Comparison of ENCODE assay signal across 1 cellular context in genomic region chr15:67024998-67025368, GRCh38.
TF ChIP-seq lines count a peak whose summit lies in the region.

No MANE protein-coding gene starts in this region.

TF ChIP-seq in SK-N-SH, 30 proteins besides CTCF, POLR2A, EP300 and RAD21 (continued from another document):
- TF ChIP-seq PBX3 (IDR thresholded peaks at IDR 0.05) (no peak), FOXJ3 (CRISPR knock-in tag; IDR thresholded peaks at IDR 0.05) (no peak)
- TF ChIP-seq, protein P1, sequence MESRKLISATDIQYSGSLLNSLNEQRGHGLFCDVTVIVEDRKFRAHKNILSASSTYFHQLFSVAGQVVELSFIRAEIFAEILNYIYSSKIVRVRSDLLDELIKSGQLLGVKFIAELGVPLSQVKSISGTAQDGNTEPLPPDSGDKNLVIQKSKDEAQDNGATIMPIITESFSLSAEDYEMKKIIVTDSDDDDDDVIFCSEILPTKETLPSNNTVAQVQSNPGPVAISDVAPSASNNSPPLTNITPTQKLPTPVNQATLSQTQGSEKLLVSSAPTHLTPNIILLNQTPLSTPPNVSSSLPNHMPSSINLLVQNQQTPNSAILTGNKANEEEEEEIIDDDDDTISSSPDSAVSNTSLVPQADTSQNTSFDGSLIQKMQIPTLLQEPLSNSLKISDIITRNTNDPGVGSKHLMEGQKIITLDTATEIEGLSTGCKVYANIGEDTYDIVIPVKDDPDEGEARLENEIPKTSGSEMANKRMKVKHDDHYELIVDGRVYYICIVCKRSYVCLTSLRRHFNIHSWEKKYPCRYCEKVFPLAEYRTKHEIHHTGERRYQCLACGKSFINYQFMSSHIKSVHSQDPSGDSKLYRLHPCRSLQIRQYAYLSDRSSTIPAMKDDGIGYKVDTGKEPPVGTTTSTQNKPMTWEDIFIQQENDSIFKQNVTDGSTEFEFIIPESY (IDR thresholded peaks at IDR 0.05; ENCODE audit: borderline replicate concordance, low read depth), result no peak
- TF ChIP-seq, protein P2, sequence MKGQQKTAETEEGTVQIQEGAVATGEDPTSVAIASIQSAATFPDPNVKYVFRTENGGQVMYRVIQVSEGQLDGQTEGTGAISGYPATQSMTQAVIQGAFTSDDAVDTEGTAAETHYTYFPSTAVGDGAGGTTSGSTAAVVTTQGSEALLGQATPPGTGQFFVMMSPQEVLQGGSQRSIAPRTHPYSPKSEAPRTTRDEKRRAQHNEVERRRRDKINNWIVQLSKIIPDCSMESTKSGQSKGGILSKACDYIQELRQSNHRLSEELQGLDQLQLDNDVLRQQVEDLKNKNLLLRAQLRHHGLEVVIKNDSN (IDR thresholded peaks at IDR 0.05; ENCODE audit: borderline replicate concordance, low read depth), result no peak
